In the genomic region with DNA sequence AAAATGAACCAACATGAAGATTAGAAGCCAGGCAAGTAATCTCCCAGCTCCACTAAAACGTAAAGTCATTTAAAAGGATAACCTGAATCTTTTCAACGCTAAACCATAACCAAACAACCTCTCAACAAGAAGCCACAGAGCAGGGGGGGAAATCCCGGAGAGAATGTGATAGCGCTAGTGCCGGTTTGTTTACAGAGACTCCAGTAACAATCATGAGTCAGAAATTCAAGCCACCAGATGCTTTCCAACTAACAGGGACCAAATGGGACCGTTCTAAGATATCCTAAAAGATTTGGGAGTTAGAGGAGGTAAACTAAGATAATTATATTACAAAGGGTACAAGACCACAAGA, we compare ENCODE assay signal across 8 cellular contexts. TPM values are rescaled to one million over a fixed set of nuclear protein-coding genes. Genes with fewer than 3 reads are reported as not detected.
A peak's percentile ranks its signal among the peaks of the same experiment; 100 is the strongest.
DNase-seq lines count a peak whose midpoint lies in the region; ATAC-seq and TF ChIP-seq lines count a peak whose summit lies in the region.

No MANE protein-coding gene starts in this region.

- intact Hi-C loops in thyroid gland (cut with DNase I), result no loop called here

- H3K27ac ChIP-seq in OCI-LY1 (ENCODE audit: low read depth, low read length, poor library complexity, severe bottlenecking), result peak overlapping the region; percentile 62
- peak overlapping the region; percentile 92 for H3K27ac ChIP-seq in neutrophil
- peak overlapping the region; percentile 88 to 98 (median 96) for H3K27ac ChIP-seq in thyroid gland

- TF ChIP-seq POLR2A in thyroid gland (IDR thresholded peaks at IDR 0.05), result no peak

- H3K9me2 ChIP-seq in OCI-LY1 (ENCODE audit: low read depth, low read length), result no peaks in the 10 kb centered on the region

- H2AFZ ChIP-seq in OCI-LY1 (ENCODE audit: low read length), result no peak overlapping the region

- H3F3A ChIP-seq in OCI-LY1 (ENCODE audit: insufficient read depth, low read length), result no peaks in the 10 kb centered on the region

- no peaks in the 10 kb centered on the region for H3K9me3 ChIP-seq in OCI-LY1 (ENCODE audit: low read length)
- H3K9me3 ChIP-seq in neutrophil, result no peaks in the 10 kb centered on the region
- no peaks in the 10 kb centered on the region for H3K9me3 ChIP-seq in thyroid gland

- H3K79me2 ChIP-seq in OCI-LY1 (ENCODE audit: insufficient read depth, low read length), result peaks cover 40% of the 10 kb centered on the region

- peak overlapping the region; percentile 96 for H3K4me3 ChIP-seq in OCI-LY1 (ENCODE audit: low read depth, low read length, poor library complexity, severe bottlenecking)
- peak overlapping the region; percentile 72 to 83 for H3K4me3 ChIP-seq in neutrophil (ENCODE audit: low read depth in 1 of 2, low read length in 1 of 2)
- peak overlapping the region; percentile 51 to 80 (median 68) for H3K4me3 ChIP-seq in thyroid gland (replicated peaks in 1 of 3)

- peak overlapping the region; percentile 91 for H3K4me2 ChIP-seq in OCI-LY1 (ENCODE audit: low read length)

- WGBS in thyroid gland, 2 donors, result 0% methylated on average over 6 of the region's 6 CpGs

- no peaks in the 10 kb centered on the region for H4K20me1 ChIP-seq in OCI-LY1 (ENCODE audit: insufficient read depth, low read length)

- peak overlapping the region; percentile 96 for H3K9ac ChIP-seq in OCI-LY1 (ENCODE audit: low read length)

- no peak for TF ChIP-seq CTCF in OCI-LY1 (IDR thresholded peaks at IDR 0.05; ENCODE audit: low read length)
- no peak for TF ChIP-seq CTCF in neutrophil (IDR thresholded peaks at IDR 0.05)
- no peak for TF ChIP-seq CTCF in thyroid gland (IDR thresholded peaks at IDR 0.05)

- peak; percentile 39 for ATAC-seq in HG03342 (IDR thresholded peaks at IDR 0.05; ENCODE audit: unreplicated experiment)

- DNase-seq in NCI-H1417 (lab: John Stamatoyannopoulos, UW) (peak; percentile 64 to 82 (median 72)), NCI-H1417 treated with DMSO at 0.1 percent for 48 hours (lab: John Stamatoyannopoulos, UW) (no peak), fibroblast of the conjunctiva (ENCODE audit: low read depth) (peak; percentile 57), thyroid gland (peak; percentile 58 to 59)
- peak; percentile 35 to 56 for DNase-seq in activated T-helper 1 cell treated with anti-CD3 and anti-CD28 coated beads, Interleukin-2, amount 50 U/mL, for 16 hours (ENCODE audit: low read depth in 1 of 2, low spot score in 1 of 2)

- no peaks in the 10 kb centered on the region for H3K27me3 ChIP-seq in OCI-LY1 (ENCODE audit: insufficient read depth, low read length)
- H3K27me3 ChIP-seq in neutrophil, result no peaks in the 10 kb centered on the region
- H3K27me3 ChIP-seq in thyroid gland, result no peaks in the 10 kb centered on the region

- H3K36me3 ChIP-seq in OCI-LY1 (ENCODE audit: insufficient read depth, low read length) (peaks cover 5% of the 10 kb centered on the region; the same call in 1 of the 2 replicates), neutrophil (no peaks in the 10 kb centered on the region), thyroid gland (no peaks in the 10 kb centered on the region)

- H3K4me1 ChIP-seq in OCI-LY1 (ENCODE audit: insufficient read depth, low read length, severe bottlenecking) (peaks cover 40% of the 10 kb centered on the region), neutrophil (ENCODE audit: control insufficient read depth in 1 of 2, insufficient read depth in 1 of 2, low read depth in 1 of 2, low read length in 1 of 2) (peaks cover 14 to 21% of the 10 kb centered on the region in 2 experiments), thyroid gland (peaks cover 45% of the 10 kb centered on the region in 2 donors)

RNA-seq across cellular contexts. Expression of a gene that starts 0.8 kb away (rescaled TPM):
- total RNA-seq in thyroid gland, result 100 to 1,000 TPM; 221 to 239 (median 228) TPM

RNA-seq across cellular contexts. Expression of a gene that starts 23.4 kb away (rescaled TPM):
- 100 to 1,000 TPM in 2 of 4 donors, 10 to 100 TPM in 2; 65.2 to 120 (median 85.3) TPM for total RNA-seq in thyroid gland

RNA-seq across cellular contexts. Expression of a gene that starts 56.3 kb away (rescaled TPM):
- total RNA-seq in thyroid gland, result 10 to 100 TPM; 47.9 to 68.5 (median 50.2) TPM
